Comparison of ENCODE assay signal across 26 cellular contexts in the genomic region with DNA sequence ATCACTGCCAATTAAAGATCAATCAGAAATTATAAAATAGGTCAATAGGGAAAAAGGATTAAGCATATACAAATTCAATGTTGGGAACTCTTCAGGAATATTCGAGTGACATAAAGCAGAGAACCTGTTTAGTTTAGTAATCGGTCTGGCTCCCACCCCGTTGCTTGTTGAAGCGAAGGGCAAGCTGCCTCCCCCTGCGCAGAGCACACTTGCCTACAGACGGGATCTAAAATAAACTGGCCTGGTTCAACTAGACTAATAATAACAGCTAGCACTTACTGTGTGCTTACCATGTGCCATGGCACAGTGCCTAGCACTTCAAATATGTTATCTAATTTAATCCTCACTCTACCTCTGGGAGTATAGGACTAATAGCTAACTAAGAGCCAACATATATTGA. TPM values are rescaled to one million over a fixed set of nuclear protein-coding genes. Genes with fewer than 3 reads are reported as not detected.
DNase-seq lines count a peak whose midpoint lies in the region; ATAC-seq, FAIRE-seq and TF ChIP-seq lines count a peak whose summit lies in the region.
"Had no signal": no experiment of that assay in that cellular context is flagged by ENCODE, and none has a peak within 500 bp of the region (broad histone marks: within the 10 kb centered on the region; RNA-seq: fewer than 3 reads in every experiment).

No MANE protein-coding gene starts in this region.

- dilution Hi-C loops in endothelial cell of umbilical vein (cut with MboI; ENCODE audit: extremely low pct_ligation_motif_present, low sequenced_read_pairs), result no loop called here

- intact Hi-C loops in endothelial cell of umbilical vein (cut with micrococcal nuclease) (no loop called here), MCF 10A (cut with micrococcal nuclease) (no loop called here)

- H3K9me3 ChIP-seq in endothelial cell of umbilical vein (replicated peaks; ENCODE audit: control insufficient read depth, insufficient read depth, low read length) (no peaks in the 10 kb centered on the region), stomach smooth muscle (ENCODE audit: control insufficient read depth in 2 of 2, low read length in 2 of 2) (no peaks in the 10 kb centered on the region)
- H3K9me3 ChIP-seq: esophagus muscularis mucosa, SJCRH30, vagina had no signal

- H3K4me3 ChIP-seq in endothelial cell of umbilical vein (replicated peaks in 1 of 3; ENCODE audit: insufficient read depth in 1 of 3, low read depth in 1 of 3, low read length in 3 of 3) (no peak overlapping the region), stomach smooth muscle (ENCODE audit: low read length in 2 of 2) (peak overlapping the region; percentile 2 to 40)
- H3K4me3 ChIP-seq: esophagus muscularis mucosa, SJCRH30, vagina had no signal

- H4K20me1 ChIP-seq in endothelial cell of umbilical vein (replicated peaks; ENCODE audit: control insufficient read depth, extremely low read depth, insufficient read depth, low read length), result no peaks in the 10 kb centered on the region

- DNase-seq in NCI-H446 (lab: John Stamatoyannopoulos, UW), result peak; percentile 66 to 87
- no peak for DNase-seq in endothelial cell of umbilical vein (ENCODE audit: low read depth, low spot score)
- no peak for DNase-seq in MCF 10A (ENCODE audit: unreplicated experiment)
- DNase-seq: activated CD4-positive, alpha-beta T cell treated with anti-CD3 and anti-CD28 coated beads for 48 hours; activated CD8-positive, alpha-beta memory T cell treated with anti-CD3 and anti-CD28 coated beads, Interleukin-2, amount 10 ng/mL, durations not matched to agents 7 days and 5 days; CD4-positive, CD25-positive, alpha-beta regulatory T cell; effector memory CD4-positive, alpha-beta T cell; naive thymus-derived CD8-positive, alpha-beta T cell; NCI-H187 treated with DMSO at 0.1 percent for 48 hours; NCI-H2227 treated with DMSO at 0.1 percent for 48 hours; NCI-H774; OCI-M1; SJCRH30 had no signal

- H3K27me3 ChIP-seq in endothelial cell of umbilical vein (ENCODE audit: control insufficient read depth in 2 of 2, insufficient read depth in 2 of 2, low read length in 2 of 2) (no peaks in the 10 kb centered on the region), stomach smooth muscle (ENCODE audit: control insufficient read depth in 1 of 2, insufficient read depth in 2 of 2, low read length in 2 of 2) (no peaks in the 10 kb centered on the region)
- H3K27me3 ChIP-seq: esophagus muscularis mucosa, vagina had no signal

- no peak for FAIRE-seq in endothelial cell of umbilical vein (lab: Jason Lieb, UNC)
- peak; percentile 13 for FAIRE-seq in islet of Langerhans (lab: Jason Lieb, UNC)
- FAIRE-seq: frontal cortex, G401.6 had no signal

- H3K27ac ChIP-seq in endothelial cell of umbilical vein (ENCODE audit: insufficient read depth, low read depth, low read length), result no peak overlapping the region
- no peak overlapping the region for H3K27ac ChIP-seq in stomach smooth muscle (ENCODE audit: low read length)
- H3K27ac ChIP-seq: parathyroid adenoma, SJCRH30, vagina had no signal

- TSS peak; percentile 50 for BruUV-seq in endothelial cell of umbilical vein (replicated peaks; lab: Mats Ljungman, UMichigan)
- no TSS peak for BruUV-seq in MCF 10A (replicated peaks; lab: Mats Ljungman, UMichigan)

- H3K9me3 Mint-ChIP-seq in MCF 10A (ENCODE audit: unreplicated experiment), result no peaks in the 10 kb centered on the region
- H3K9me3 Mint-ChIP-seq: activated T-helper 17 cell treated with anti-CD3 and anti-CD28 coated beads, Interleukin-2, amount 50 U/mL, for 72 hours; IgD-negative memory B cell had no signal

- H3K36me3 Mint-ChIP-seq in MCF 10A (ENCODE audit: insufficient read depth, unreplicated experiment), result no peaks in the 10 kb centered on the region
- H3K36me3 Mint-ChIP-seq: activated CD8-positive, alpha-beta memory T cell treated with anti-CD3 and anti-CD28 coated beads, Interleukin-2, amount 10 ng/mL, durations not matched to agents 7 days and 5 days; activated naive CD8-positive, alpha-beta T cell; CD4-positive, CD25-positive, alpha-beta regulatory T cell; IgD-negative memory B cell; naive thymus-derived CD8-positive, alpha-beta T cell had no signal

- H3K9me1 ChIP-seq in endothelial cell of umbilical vein (replicated peaks; ENCODE audit: control insufficient read depth, extremely low read depth, insufficient read depth, low read length), result no peaks in the 10 kb centered on the region

- CTCF ChIA-PET in endothelial cell of umbilical vein (lab: Charles Lee), result interaction anchor here (1.0 to 2.5 kb wide), 4 partner anchors 9 to 132 kb away, joined by 3 to 11 read pairs (median 4); a partner anchor contains a TSS
- CTCF ChIA-PET in MCF 10A (lab: Yijun Ruan, JAX), result interaction anchor here (0.6 to 1.1 kb wide), 3 partner anchors 8 to 360 kb away, joined by 3 read pairs; no protein-coding TSS in a partner anchor

- no peak for TF ChIP-seq POLR2A in endothelial cell of umbilical vein (IDR thresholded peaks at IDR 0.05; ENCODE audit: low read depth, low read length)

- POLR2A ChIA-PET in endothelial cell of umbilical vein (lab: Charles Lee), result interaction anchor here (1.1 kb wide), 1 partner anchor 13 kb away, joined by 5 read pairs; no protein-coding TSS in a partner anchor
- POLR2A ChIA-PET in MCF 10A (lab: Yijun Ruan, JAX), result no interaction called here

- ATAC-seq in GM18870 (IDR thresholded peaks at IDR 0.05; ENCODE audit: unreplicated experiment) (no peak), HG03439 (IDR thresholded peaks at IDR 0.05; ENCODE audit: unreplicated experiment) (no peak)
- ATAC-seq: activated CD8-positive, alpha-beta memory T cell treated with anti-CD3 and anti-CD28 coated beads, Interleukin-2, amount 10 ng/mL, durations not matched to agents 7 days and 5 days; activated T-helper 17 cell treated with anti-CD3 and anti-CD28 coated beads, Interleukin-2, amount 50 U/mL, for 72 hours; naive thymus-derived CD8-positive, alpha-beta T cell had no signal

- H2AFZ ChIP-seq in endothelial cell of umbilical vein (ENCODE audit: low read depth, low read length), result no peak overlapping the region
- H2AFZ ChIP-seq: parathyroid adenoma had no signal

- H3K4me1 Mint-ChIP-seq in MCF 10A (ENCODE audit: insufficient read depth, unreplicated experiment), result no peaks in the 10 kb centered on the region
- H3K4me1 Mint-ChIP-seq: activated CD8-positive, alpha-beta memory T cell treated with anti-CD3 and anti-CD28 coated beads, Interleukin-2, amount 10 ng/mL, durations not matched to agents 7 days and 5 days; activated T-helper 17 cell treated with anti-CD3 and anti-CD28 coated beads, Interleukin-2, amount 50 U/mL, for 72 hours; CD4-positive, CD25-positive, alpha-beta regulatory T cell; IgD-negative memory B cell; naive thymus-derived CD8-positive, alpha-beta T cell had no signal

- TF ChIP-seq CTCF in endothelial cell of umbilical vein (IDR thresholded peaks at IDR 0.05; ENCODE audit: extremely low read depth in 1 of 2, insufficient read depth in 1 of 2, low read depth in 1 of 2, low read length in 2 of 2) (no peak), MCF 10A (IDR thresholded peaks at IDR 0.05; ENCODE audit: unreplicated experiment) (no peak)

- H3K9ac ChIP-seq in endothelial cell of umbilical vein (replicated peaks; ENCODE audit: extremely low read depth, insufficient read depth, low read length) (no peak overlapping the region), stomach smooth muscle (ENCODE audit: low read length in 2 of 2) (no peak overlapping the region)
- H3K9ac ChIP-seq: parathyroid adenoma had no signal

- H3K79me2 ChIP-seq in endothelial cell of umbilical vein (ENCODE audit: control insufficient read depth, insufficient read depth, low read length), result peaks cover 4% of the 10 kb centered on the region

- H3K27me3 Mint-ChIP-seq in MCF 10A (ENCODE audit: insufficient read depth, unreplicated experiment), result no peaks in the 10 kb centered on the region
- H3K27me3 Mint-ChIP-seq: activated T-helper 17 cell treated with anti-CD3 and anti-CD28 coated beads, Interleukin-2, amount 50 U/mL, for 72 hours had no signal

- H3K4me2 ChIP-seq in endothelial cell of umbilical vein (ENCODE audit: insufficient read depth, low read length), result peak overlapping the region; percentile 28

- H3K27ac Mint-ChIP-seq in MCF 10A (ENCODE audit: low read depth, unreplicated experiment), result no peak overlapping the region
- H3K27ac Mint-ChIP-seq: activated CD8-positive, alpha-beta memory T cell treated with anti-CD3 and anti-CD28 coated beads, Interleukin-2, amount 10 ng/mL, durations not matched to agents 7 days and 5 days; activated naive CD8-positive, alpha-beta T cell; activated T-helper 17 cell treated with anti-CD3 and anti-CD28 coated beads, Interleukin-2, amount 50 U/mL, for 72 hours; CD4-positive, CD25-positive, alpha-beta regulatory T cell; IgD-negative memory B cell; naive thymus-derived CD8-positive, alpha-beta T cell had no signal

- H3K36me3 ChIP-seq in endothelial cell of umbilical vein (ENCODE audit: control insufficient read depth in 2 of 2, extremely low read depth in 1 of 2, insufficient read depth in 2 of 2, low read length in 2 of 2) (no peaks in the 10 kb centered on the region), stomach smooth muscle (ENCODE audit: control insufficient read depth in 2 of 2, insufficient read depth in 2 of 2, low read length in 2 of 2) (no peaks in the 10 kb centered on the region)
- H3K36me3 ChIP-seq: esophagus muscularis mucosa, SJCRH30, vagina had no signal

- peaks cover 12% of the 10 kb centered on the region for H3K4me1 ChIP-seq in endothelial cell of umbilical vein (ENCODE audit: control insufficient read depth, extremely low read depth, insufficient read depth, low read length)
- peaks cover 45% of the 10 kb centered on the region for H3K4me1 ChIP-seq in stomach smooth muscle (ENCODE audit: control insufficient read depth, insufficient read depth, low read length)
- H3K4me1 ChIP-seq: SJCRH30 had no signal

- no peak overlapping the region for H3K4me3 Mint-ChIP-seq in MCF 10A (ENCODE audit: unreplicated experiment)
- H3K4me3 Mint-ChIP-seq: activated CD8-positive, alpha-beta memory T cell treated with anti-CD3 and anti-CD28 coated beads, Interleukin-2, amount 10 ng/mL, durations not matched to agents 7 days and 5 days; activated naive CD8-positive, alpha-beta T cell; activated T-helper 17 cell treated with anti-CD3 and anti-CD28 coated beads, Interleukin-2, amount 50 U/mL, for 72 hours; CD4-positive, CD25-positive, alpha-beta regulatory T cell; IgD-negative memory B cell; naive thymus-derived CD8-positive, alpha-beta T cell had no signal

RNA-seq across cellular contexts. Expression of a gene that starts 8.6 kb away (rescaled TPM):
- total RNA-seq in endothelial cell of umbilical vein (22.5 and 26.7 TPM in 2 replicates), MCF 10A (2022) (0.65 and 1.1 TPM in 2 replicates)
- 16.3 and 16.4 TPM in 2 replicates for polyA plus RNA-seq in endothelial cell of umbilical vein
- 5.5 and 7.0 TPM in 2 replicates for polyA plus RNA-seq in endothelial cell of umbilical vein (2011; cell fraction: cytosol; rRNA removed)
- 60.7 and 69.8 TPM in 2 replicates for polyA plus RNA-seq in endothelial cell of umbilical vein (2011; cell fraction: nucleus; rRNA removed)
- polyA plus RNA-seq in endothelial cell of umbilical vein (2012), result 9.2 and 13.4 TPM in 2 replicates
- 52.1 and 54.8 TPM in 2 replicates for polyA minus RNA-seq in endothelial cell of umbilical vein
- polyA minus RNA-seq in endothelial cell of umbilical vein (2011; cell fraction: cytosol; rRNA and poly(A)+ RNA removed), result 21.8 TPM
- polyA minus RNA-seq in endothelial cell of umbilical vein (2011; cell fraction: nucleus; rRNA and poly(A)+ RNA removed), result 52.4 and 55.5 TPM in 2 replicates
- total RNA-seq: activated CD8-positive, alpha-beta memory T cell treated with anti-CD3 and anti-CD28 coated beads, Interleukin-2, amount 10 ng/mL, durations not matched to agents 7 days and 5 days; activated T-helper 17 cell treated with anti-CD3 and anti-CD28 coated beads, Interleukin-2, amount 50 U/mL, for 72 hours; CD4-positive, CD25-positive, alpha-beta regulatory T cell; naive thymus-derived CD8-positive, alpha-beta T cell; T-helper 1 cell treated with Interleukin-12 subunit alpha and Interleukin-12 subunit beta and Interleukin-4 antibody, amounts not matched to agents 30 ng/mL and 1 ng/mL, for 36 hours had no signal
- polyA plus RNA-seq: CD4-positive, CD25-positive, alpha-beta regulatory T cell; IgD-negative memory B cell; naive thymus-derived CD8-positive, alpha-beta T cell had no signal

Comparison
In these comparisons a context has a peak if more than half of its experiments do, and no peak if none do; other contexts are left out.
1. DNase-seq: peak in NCI-H446 (2 of 2); none in endothelial cell of umbilical vein (single experiment) and MCF 10A (single experiment).
2. H3K4me3 ChIP-seq: peak in stomach smooth muscle (2 of 2); none in endothelial cell of umbilical vein (0 of 3).
3. RNA of a gene that starts 8.6 kb away (total RNA-seq): 22.5 to 26.7 TPM in endothelial cell of umbilical vein; 0.65 to 1.1 TPM in MCF 10A; every median in the first group is over 10 times any median in the second.